Comparison of ENCODE assay signal across 1 cellular context in the genomic region with DNA sequence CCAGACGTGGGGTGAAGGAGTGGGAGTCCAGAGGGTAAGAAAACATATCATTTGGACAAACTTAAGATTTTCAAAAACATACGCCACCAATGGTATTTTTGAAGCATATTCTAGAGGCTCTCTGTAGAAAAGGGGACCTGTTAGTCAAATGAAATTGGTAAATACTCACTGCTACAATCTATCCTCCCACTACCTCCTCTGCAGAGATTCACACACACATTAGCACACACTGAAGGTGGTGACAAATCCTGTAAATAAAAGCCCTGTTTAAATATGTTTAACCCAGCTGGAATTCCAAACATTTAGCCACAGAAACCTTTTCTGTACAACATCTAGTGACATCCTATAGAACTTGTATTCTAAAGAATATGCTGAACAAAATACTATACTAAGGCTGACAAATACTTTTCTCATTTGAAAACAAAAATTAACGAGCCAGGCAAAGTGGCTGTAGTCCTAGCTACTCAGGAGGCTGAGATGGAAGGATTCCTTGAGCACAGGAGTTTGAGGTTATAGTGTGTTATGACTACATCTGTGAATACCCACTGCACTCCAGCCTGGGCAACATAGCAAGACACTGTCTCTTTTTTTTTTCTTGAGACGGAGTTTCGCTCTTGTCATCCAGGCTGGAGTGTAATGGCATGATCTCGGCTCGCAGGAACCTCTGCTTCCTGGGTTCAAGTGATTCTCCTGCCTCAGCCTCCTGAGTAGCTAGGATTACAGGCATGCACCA.
A peak's percentile ranks its signal among the peaks of the same experiment; 100 is the strongest.
TF ChIP-seq lines count a peak whose summit lies in the region.

No MANE protein-coding gene starts in this region.

TF ChIP-seq in HepG2, 621 proteins besides CTCF, POLR2A, EP300 and RAD21 (continued from another document and continues in another):
- TF ChIP-seq, protein P1, sequence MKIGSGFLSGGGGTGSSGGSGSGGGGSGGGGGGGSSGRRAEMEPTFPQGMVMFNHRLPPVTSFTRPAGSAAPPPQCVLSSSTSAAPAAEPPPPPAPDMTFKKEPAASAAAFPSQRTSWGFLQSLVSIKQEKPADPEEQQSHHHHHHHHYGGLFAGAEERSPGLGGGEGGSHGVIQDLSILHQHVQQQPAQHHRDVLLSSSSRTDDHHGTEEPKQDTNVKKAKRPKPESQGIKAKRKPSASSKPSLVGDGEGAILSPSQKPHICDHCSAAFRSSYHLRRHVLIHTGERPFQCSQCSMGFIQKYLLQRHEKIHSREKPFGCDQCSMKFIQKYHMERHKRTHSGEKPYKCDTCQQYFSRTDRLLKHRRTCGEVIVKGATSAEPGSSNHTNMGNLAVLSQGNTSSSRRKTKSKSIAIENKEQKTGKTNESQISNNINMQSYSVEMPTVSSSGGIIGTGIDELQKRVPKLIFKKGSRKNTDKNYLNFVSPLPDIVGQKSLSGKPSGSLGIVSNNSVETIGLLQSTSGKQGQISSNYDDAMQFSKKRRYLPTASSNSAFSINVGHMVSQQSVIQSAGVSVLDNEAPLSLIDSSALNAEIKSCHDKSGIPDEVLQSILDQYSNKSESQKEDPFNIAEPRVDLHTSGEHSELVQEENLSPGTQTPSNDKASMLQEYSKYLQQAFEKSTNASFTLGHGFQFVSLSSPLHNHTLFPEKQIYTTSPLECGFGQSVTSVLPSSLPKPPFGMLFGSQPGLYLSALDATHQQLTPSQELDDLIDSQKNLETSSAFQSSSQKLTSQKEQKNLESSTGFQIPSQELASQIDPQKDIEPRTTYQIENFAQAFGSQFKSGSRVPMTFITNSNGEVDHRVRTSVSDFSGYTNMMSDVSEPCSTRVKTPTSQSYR (CRISPR knock-in tag; IDR thresholded peaks at IDR 0.05; ENCODE audit: borderline replicate concordance): no peak
- TF ChIP-seq, protein P2, sequence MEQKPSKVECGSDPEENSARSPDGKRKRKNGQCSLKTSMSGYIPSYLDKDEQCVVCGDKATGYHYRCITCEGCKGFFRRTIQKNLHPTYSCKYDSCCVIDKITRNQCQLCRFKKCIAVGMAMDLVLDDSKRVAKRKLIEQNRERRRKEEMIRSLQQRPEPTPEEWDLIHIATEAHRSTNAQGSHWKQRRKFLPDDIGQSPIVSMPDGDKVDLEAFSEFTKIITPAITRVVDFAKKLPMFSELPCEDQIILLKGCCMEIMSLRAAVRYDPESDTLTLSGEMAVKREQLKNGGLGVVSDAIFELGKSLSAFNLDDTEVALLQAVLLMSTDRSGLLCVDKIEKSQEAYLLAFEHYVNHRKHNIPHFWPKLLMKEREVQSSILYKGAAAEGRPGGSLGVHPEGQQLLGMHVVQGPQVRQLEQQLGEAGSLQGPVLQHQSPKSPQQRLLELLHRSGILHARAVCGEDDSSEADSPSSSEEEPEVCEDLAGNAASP (CRISPR knock-in tag; IDR thresholded peaks at IDR 0.05; ENCODE audit: borderline replicate concordance): no peak
- TF ChIP-seq ZNF205 (CRISPR knock-in tag; IDR thresholded peaks at IDR 0.05) (no peak), CHCHD3 (CRISPR knock-in tag; IDR thresholded peaks at IDR 0.05) (no peak), ZNF720 (CRISPR knock-in tag; IDR thresholded peaks at IDR 0.05) (no peak), ARID2 (CRISPR knock-in tag; IDR thresholded peaks at IDR 0.05; ENCODE audit: borderline replicate concordance) (0 out of 2 replicates have a peak, but pooled peaks have one; percentile 36), MLLT10 (CRISPR knock-in tag; IDR thresholded peaks at IDR 0.05) (no peak), ISX (CRISPR knock-in tag; conservative IDR thresholded peaks at IDR 0.05) (no peak), RBAK (CRISPR knock-in tag; IDR thresholded peaks at IDR 0.05) (no peak), NFIC (IDR thresholded peaks at IDR 0.05; ENCODE audit: low read length) (peak; percentile 54; the same call in 1 of the 2 replicates), TCF7L2 (IDR thresholded peaks at IDR 0.05; ENCODE audit: low read depth, low read length) (no peak), KLF11 (CRISPR knock-in tag; IDR thresholded peaks at IDR 0.05) (no peak), TBX2 (CRISPR knock-in tag; IDR thresholded peaks at IDR 0.05; ENCODE audit: borderline replicate concordance) (peak; percentile 79), HES4 (CRISPR knock-in tag; IDR thresholded peaks at IDR 0.05; ENCODE audit: borderline replicate concordance) (no peak), ZNF282 (IDR thresholded peaks at IDR 0.05; ENCODE audit: partially characterized antibody) (no peak), SAP130 (CRISPR knock-in tag; IDR thresholded peaks at IDR 0.05; ENCODE audit: low read depth) (peak; percentile 65), HMG20A (CRISPR knock-in tag; IDR thresholded peaks at IDR 0.05; ENCODE audit: borderline replicate concordance) (peak; percentile 76; the same call in 1 of the 2 replicates), CBX5 (CRISPR knock-in tag; IDR thresholded peaks at IDR 0.05; ENCODE audit: borderline replicate concordance) (no peak), TBX3 (IDR thresholded peaks at IDR 0.05; ENCODE audit: borderline replicate concordance) (peak; percentile 92; the same call in 1 of the 2 replicates), NFKBIZ (CRISPR knock-in tag; IDR thresholded peaks at IDR 0.05) (no peak), RBM39 (IDR thresholded peaks at IDR 0.05; ENCODE audit: low read depth, low read length, poor library complexity, severe bottlenecking) (no peak), GZF1 (CRISPR knock-in tag; IDR thresholded peaks at IDR 0.05) (no peak), ZNF616 (CRISPR knock-in tag; IDR thresholded peaks at IDR 0.05; ENCODE audit: low read depth) (no peak), ZNF24 (IDR thresholded peaks at IDR 0.05) (no peak), FOXC1 (CRISPR knock-in tag; IDR thresholded peaks at IDR 0.05; ENCODE audit: borderline replicate concordance) (no peak), NFYC (CRISPR knock-in tag; IDR thresholded peaks at IDR 0.05) (no peak)
- TF ChIP-seq, protein P3, sequence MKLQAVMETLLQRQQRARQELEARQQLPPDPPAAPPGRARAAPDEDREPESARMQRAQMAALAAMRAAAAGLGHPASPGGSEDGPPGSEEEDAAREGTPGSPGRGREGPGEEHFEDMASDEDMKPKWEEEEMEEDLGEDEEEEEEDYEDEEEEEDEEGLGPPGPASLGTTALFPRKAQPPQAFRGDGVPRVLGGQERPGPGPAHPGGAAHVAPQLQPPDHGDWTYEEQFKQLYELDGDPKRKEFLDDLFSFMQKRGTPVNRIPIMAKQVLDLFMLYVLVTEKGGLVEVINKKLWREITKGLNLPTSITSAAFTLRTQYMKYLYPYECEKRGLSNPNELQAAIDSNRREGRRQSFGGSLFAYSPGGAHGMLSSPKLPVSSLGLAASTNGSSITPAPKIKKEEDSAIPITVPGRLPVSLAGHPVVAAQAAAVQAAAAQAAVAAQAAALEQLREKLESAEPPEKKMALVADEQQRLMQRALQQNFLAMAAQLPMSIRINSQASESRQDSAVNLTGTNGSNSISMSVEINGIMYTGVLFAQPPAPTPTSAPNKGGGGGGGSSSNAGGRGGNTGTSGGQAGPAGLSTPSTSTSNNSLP (IDR thresholded peaks at IDR 0.05; ENCODE audit: low read depth, low read length): no peak
- TF ChIP-seq, protein P4, sequence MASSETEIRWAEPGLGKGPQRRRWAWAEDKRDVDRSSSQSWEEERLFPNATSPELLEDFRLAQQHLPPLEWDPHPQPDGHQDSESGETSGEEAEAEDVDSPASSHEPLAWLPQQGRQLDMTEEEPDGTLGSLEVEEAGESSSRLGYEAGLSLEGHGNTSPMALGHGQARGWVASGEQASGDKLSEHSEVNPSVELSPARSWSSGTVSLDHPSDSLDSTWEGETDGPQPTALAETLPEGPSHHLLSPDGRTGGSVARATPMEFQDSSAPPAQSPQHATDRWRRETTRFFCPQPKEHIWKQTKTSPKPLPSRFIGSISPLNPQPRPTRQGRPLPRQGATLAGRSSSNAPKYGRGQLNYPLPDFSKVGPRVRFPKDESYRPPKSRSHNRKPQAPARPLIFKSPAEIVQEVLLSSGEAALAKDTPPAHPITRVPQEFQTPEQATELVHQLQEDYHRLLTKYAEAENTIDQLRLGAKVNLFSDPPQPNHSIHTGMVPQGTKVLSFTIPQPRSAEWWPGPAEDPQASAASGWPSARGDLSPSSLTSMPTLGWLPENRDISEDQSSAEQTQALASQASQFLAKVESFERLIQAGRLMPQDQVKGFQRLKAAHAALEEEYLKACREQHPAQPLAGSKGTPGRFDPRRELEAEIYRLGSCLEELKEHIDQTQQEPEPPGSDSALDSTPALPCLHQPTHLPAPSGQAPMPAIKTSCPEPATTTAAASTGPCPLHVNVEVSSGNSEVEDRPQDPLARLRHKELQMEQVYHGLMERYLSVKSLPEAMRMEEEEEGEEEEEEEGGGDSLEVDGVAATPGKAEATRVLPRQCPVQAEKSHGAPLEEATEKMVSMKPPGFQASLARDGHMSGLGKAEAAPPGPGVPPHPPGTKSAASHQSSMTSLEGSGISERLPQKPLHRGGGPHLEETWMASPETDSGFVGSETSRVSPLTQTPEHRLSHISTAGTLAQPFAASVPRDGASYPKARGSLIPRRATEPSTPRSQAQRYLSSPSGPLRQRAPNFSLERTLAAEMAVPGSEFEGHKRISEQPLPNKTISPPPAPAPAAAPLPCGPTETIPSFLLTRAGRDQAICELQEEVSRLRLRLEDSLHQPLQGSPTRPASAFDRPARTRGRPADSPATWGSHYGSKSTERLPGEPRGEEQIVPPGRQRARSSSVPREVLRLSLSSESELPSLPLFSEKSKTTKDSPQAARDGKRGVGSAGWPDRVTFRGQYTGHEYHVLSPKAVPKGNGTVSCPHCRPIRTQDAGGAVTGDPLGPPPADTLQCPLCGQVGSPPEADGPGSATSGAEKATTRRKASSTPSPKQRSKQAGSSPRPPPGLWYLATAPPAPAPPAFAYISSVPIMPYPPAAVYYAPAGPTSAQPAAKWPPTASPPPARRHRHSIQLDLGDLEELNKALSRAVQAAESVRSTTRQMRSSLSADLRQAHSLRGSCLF (CRISPR knock-in tag; IDR thresholded peaks at IDR 0.05; ENCODE audit: borderline replicate concordance): no peak
- TF ChIP-seq, protein P5, sequence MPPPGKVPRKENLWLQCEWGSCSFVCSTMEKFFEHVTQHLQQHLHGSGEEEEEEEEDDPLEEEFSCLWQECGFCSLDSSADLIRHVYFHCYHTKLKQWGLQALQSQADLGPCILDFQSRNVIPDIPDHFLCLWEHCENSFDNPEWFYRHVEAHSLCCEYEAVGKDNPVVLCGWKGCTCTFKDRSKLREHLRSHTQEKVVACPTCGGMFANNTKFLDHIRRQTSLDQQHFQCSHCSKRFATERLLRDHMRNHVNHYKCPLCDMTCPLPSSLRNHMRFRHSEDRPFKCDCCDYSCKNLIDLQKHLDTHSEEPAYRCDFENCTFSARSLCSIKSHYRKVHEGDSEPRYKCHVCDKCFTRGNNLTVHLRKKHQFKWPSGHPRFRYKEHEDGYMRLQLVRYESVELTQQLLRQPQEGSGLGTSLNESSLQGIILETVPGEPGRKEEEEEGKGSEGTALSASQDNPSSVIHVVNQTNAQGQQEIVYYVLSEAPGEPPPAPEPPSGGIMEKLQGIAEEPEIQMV (CRISPR knock-in tag; IDR thresholded peaks at IDR 0.05; ENCODE audit: low read depth): no peak
- TF ChIP-seq, protein P6, sequence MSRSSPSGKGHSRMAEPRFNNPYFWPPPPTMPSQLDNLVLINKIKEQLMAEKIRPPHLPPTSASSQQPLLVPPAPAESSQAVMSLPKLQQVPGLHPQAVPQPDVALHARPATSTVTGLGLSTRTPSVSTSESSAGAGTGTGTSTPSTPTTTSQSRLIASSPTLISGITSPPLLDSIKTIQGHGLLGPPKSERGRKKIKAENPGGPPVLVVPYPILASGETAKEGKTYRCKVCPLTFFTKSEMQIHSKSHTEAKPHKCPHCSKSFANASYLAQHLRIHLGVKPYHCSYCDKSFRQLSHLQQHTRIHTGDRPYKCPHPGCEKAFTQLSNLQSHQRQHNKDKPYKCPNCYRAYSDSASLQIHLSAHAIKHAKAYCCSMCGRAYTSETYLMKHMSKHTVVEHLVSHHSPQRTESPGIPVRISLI (CRISPR knock-in tag; IDR thresholded peaks at IDR 0.05; ENCODE audit: borderline replicate concordance): no peak
- TF ChIP-seq, protein P7, sequence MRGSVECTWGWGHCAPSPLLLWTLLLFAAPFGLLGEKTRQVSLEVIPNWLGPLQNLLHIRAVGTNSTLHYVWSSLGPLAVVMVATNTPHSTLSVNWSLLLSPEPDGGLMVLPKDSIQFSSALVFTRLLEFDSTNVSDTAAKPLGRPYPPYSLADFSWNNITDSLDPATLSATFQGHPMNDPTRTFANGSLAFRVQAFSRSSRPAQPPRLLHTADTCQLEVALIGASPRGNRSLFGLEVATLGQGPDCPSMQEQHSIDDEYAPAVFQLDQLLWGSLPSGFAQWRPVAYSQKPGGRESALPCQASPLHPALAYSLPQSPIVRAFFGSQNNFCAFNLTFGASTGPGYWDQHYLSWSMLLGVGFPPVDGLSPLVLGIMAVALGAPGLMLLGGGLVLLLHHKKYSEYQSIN (CRISPR knock-in tag; IDR thresholded peaks at IDR 0.05; ENCODE audit: borderline replicate concordance): no peak
- TF ChIP-seq, protein P8, sequence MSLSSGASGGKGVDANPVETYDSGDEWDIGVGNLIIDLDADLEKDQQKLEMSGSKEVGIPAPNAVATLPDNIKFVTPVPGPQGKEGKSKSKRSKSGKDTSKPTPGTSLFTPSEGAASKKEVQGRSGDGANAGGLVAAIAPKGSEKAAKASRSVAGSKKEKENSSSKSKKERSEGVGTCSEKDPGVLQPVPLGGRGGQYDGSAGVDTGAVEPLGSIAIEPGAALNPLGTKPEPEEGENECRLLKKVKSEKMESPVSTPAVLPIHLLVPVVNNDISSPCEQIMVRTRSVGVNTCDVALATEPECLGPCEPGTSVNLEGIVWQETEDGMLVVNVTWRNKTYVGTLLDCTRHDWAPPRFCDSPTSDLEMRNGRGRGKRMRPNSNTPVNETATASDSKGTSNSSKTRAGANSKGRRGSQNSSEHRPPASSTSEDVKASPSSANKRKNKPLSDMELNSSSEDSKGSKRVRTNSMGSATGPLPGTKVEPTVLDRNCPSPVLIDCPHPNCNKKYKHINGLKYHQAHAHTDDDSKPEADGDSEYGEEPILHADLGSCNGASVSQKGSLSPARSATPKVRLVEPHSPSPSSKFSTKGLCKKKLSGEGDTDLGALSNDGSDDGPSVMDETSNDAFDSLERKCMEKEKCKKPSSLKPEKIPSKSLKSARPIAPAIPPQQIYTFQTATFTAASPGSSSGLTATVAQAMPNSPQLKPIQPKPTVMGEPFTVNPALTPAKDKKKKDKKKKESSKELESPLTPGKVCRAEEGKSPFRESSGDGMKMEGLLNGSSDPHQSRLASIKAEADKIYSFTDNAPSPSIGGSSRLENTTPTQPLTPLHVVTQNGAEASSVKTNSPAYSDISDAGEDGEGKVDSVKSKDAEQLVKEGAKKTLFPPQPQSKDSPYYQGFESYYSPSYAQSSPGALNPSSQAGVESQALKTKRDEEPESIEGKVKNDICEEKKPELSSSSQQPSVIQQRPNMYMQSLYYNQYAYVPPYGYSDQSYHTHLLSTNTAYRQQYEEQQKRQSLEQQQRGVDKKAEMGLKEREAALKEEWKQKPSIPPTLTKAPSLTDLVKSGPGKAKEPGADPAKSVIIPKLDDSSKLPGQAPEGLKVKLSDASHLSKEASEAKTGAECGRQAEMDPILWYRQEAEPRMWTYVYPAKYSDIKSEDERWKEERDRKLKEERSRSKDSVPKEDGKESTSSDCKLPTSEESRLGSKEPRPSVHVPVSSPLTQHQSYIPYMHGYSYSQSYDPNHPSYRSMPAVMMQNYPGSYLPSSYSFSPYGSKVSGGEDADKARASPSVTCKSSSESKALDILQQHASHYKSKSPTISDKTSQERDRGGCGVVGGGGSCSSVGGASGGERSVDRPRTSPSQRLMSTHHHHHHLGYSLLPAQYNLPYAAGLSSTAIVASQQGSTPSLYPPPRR (CRISPR knock-in tag; IDR thresholded peaks at IDR 0.05; ENCODE audit: borderline replicate concordance): peak; percentile 70; the same call in 1 of the 2 replicates
- TF ChIP-seq, protein P9, sequence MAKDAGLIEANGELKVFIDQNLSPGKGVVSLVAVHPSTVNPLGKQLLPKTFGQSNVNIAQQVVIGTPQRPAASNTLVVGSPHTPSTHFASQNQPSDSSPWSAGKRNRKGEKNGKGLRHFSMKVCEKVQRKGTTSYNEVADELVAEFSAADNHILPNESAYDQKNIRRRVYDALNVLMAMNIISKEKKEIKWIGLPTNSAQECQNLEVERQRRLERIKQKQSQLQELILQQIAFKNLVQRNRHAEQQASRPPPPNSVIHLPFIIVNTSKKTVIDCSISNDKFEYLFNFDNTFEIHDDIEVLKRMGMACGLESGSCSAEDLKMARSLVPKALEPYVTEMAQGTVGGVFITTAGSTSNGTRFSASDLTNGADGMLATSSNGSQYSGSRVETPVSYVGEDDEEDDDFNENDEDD (CRISPR knock-in tag; IDR thresholded peaks at IDR 0.05; ENCODE audit: borderline replicate concordance): no peak
